ENCODE assay signal across 8 cellular contexts in genomic region chr1:77218477-77219165, GRCh38. TPM values are rescaled to one million over a fixed set of nuclear protein-coding genes. Genes with fewer than 3 reads are reported as not detected.
DNase-seq lines count a peak whose midpoint lies in the region; ATAC-seq and TF ChIP-seq lines count a peak whose summit lies in the region.

No MANE protein-coding gene starts in this region.

- peaks cover 3% of the 10 kb centered on the region for H3K36me3 ChIP-seq in CD4-positive, CD25-positive, alpha-beta regulatory T cell (ENCODE audit: control insufficient read depth, insufficient read depth, low read length)
- H3K36me3 ChIP-seq in neuronal stem cell (replicated peaks in 1 of 2; ENCODE audit: control insufficient read depth in 2 of 2, insufficient read depth in 2 of 2, low read length in 2 of 2) = peaks cover 0 to 19% of the 10 kb centered on the region in 2 donors

- no peak overlapping the region for H3K23ac ChIP-seq in neuronal stem cell (ENCODE audit: low read depth, low read length, poor library complexity)

- no CpG with 5 or more reads among the region's 12 CpGs for WGBS in neuronal stem cell (ENCODE audit: extremely low coverage in 2 of 2, insufficient read length in 2 of 2, insufficient replicate concordance in 1 of 2), 2 donors

- H3K27me3 ChIP-seq in CD4-positive, CD25-positive, alpha-beta regulatory T cell (ENCODE audit: control insufficient read depth, insufficient read depth, low read length) = no peaks in the 10 kb centered on the region
- H3K27me3 ChIP-seq in neuronal stem cell (ENCODE audit: control insufficient read depth in 3 of 3, insufficient read depth in 3 of 3, low read depth in 1 of 3, low read length in 3 of 3) = no peaks in the 10 kb centered on the region

- no peaks in the 10 kb centered on the region for H3K79me1 ChIP-seq in neuronal stem cell (ENCODE audit: low read depth, low read length)

- H3K14ac ChIP-seq in neuronal stem cell (ENCODE audit: low read length) = no peak overlapping the region

- peaks cover 19% of the 10 kb centered on the region for H3K4me1 ChIP-seq in CD4-positive, CD25-positive, alpha-beta regulatory T cell (ENCODE audit: control insufficient read depth, insufficient read depth, low read length, poor library complexity, severe bottlenecking)
- H3K4me1 ChIP-seq in neuronal stem cell (ENCODE audit: control insufficient read depth in 2 of 2, insufficient read depth in 1 of 2, low read depth in 1 of 2, low read length in 2 of 2) = peaks cover 0 to 2% of the 10 kb centered on the region in 2 donors

- H3K4me2 ChIP-seq in neuronal stem cell (ENCODE audit: insufficient read depth, low read length, poor library complexity, severe bottlenecking) = peak overlapping the region; percentile 56

- peaks cover 43 to 72% (median 62%) of the 10 kb centered on the region in 4 donors for H3K4me1 Mint-ChIP-seq in CD4-positive, CD25-positive, alpha-beta regulatory T cell
- H3K4me1 Mint-ChIP-seq in T-helper 17 cell = peaks cover 51% of the 10 kb centered on the region

- no peak overlapping the region for H4K8ac ChIP-seq in neuronal stem cell (ENCODE audit: low read depth, low read length)

- no peak for TF ChIP-seq CTCF in fibroblast of mammary gland (conservative IDR thresholded peaks at IDR 0.05; ENCODE audit: control insufficient read depth, insufficient read depth, low read depth, low read length)

- H2BK120ac ChIP-seq in neuronal stem cell (ENCODE audit: low read depth, low read length) = no peak overlapping the region

- peaks cover 15% of the 10 kb centered on the region for H3K36me3 Mint-ChIP-seq in CD4-positive, CD25-positive, alpha-beta regulatory T cell
- peaks cover 6% of the 10 kb centered on the region for H3K36me3 Mint-ChIP-seq in T-helper 17 cell (ENCODE audit: low read depth)

- H3K4me3 ChIP-seq in CD4-positive, CD25-positive, alpha-beta regulatory T cell (ENCODE audit: low read depth, low read length) = peak overlapping the region; percentile 97
- H3K4me3 ChIP-seq in fibroblast of mammary gland (ENCODE audit: control insufficient read depth, low read depth, low read length) (peak overlapping the region; percentile 86), neuronal stem cell (ENCODE audit: low read length in 2 of 2) (peak overlapping the region; percentile 86 to 98)

- no peak overlapping the region for H2BK15ac ChIP-seq in neuronal stem cell (ENCODE audit: low read length)

- peak overlapping the region; percentile 78 for H3K27ac ChIP-seq in CD4-positive, CD25-positive, alpha-beta regulatory T cell (ENCODE audit: insufficient read depth, low read length, poor library complexity, severe bottlenecking)
- peak overlapping the region; percentile 14 for H3K27ac ChIP-seq in neuronal stem cell (replicated peaks; ENCODE audit: low read length)

- H3K27me3 Mint-ChIP-seq in CD4-positive, CD25-positive, alpha-beta regulatory T cell = no peaks in the 10 kb centered on the region
- H3K27me3 Mint-ChIP-seq in T-helper 17 cell = no peaks in the 10 kb centered on the region

- H2BK5ac ChIP-seq in neuronal stem cell (ENCODE audit: low read length) = no peak overlapping the region

- peak overlapping the region; percentile 95 to 98 (median 96) for H3K27ac Mint-ChIP-seq in CD4-positive, CD25-positive, alpha-beta regulatory T cell
- H3K27ac Mint-ChIP-seq in T-helper 17 cell = peak overlapping the region; percentile 97

- H3K9me3 Mint-ChIP-seq in CD4-positive, CD25-positive, alpha-beta regulatory T cell = peaks cover 0 to 2% (median 0%) of the 10 kb centered on the region in 7 donors

- H3K4me3 Mint-ChIP-seq in CD4-positive, CD25-positive, alpha-beta regulatory T cell = peak overlapping the region; percentile 93 to 98 (median 97)
- peak overlapping the region; percentile 95 for H3K4me3 Mint-ChIP-seq in T-helper 17 cell

- peak overlapping the region; percentile 55 for H3K18ac ChIP-seq in neuronal stem cell (ENCODE audit: low read length)

- DNase-seq in CD4-positive, CD25-positive, alpha-beta regulatory T cell = no peak
- DNase-seq in T-helper 17 cell (no peak), fibroblast of mammary gland (ENCODE audit: low read depth) (peak; percentile 25), neuronal stem cell (ENCODE audit: low spot score) (no peak), KBM-7 (no peak)
- no peak for DNase-seq in activated CD8-positive, alpha-beta memory T cell treated with anti-CD3 and anti-CD28 coated beads, Interleukin-2, amount 50 U/mL, for 48 hours

- peak; percentile 38 to 45 for ATAC-seq in CD4-positive, CD25-positive, alpha-beta regulatory T cell (ENCODE audit: low read depth in 2 of 2)
- ATAC-seq in GM19351 (IDR thresholded peaks at IDR 0.05; ENCODE audit: unreplicated experiment) = peak; percentile 36
- ATAC-seq in HG03354 (IDR thresholded peaks at IDR 0.05; ENCODE audit: poor library complexity, severe bottlenecking, unreplicated experiment) = peak; percentile 43
- peak; percentile 51 for ATAC-seq in T-helper 17 cell

- in situ Hi-C loops in KBM-7 (cut with MboI; ENCODE audit: low pct_unique_long_range_greater_than_20kb, low sequenced_read_pairs) = no loop called here

- H2BK12ac ChIP-seq in neuronal stem cell (ENCODE audit: low read length) = no peak overlapping the region

- H2AK5ac ChIP-seq in neuronal stem cell (ENCODE audit: low read depth, low read length) = no peak overlapping the region

- peak overlapping the region; percentile 99 for H2AFZ ChIP-seq in neuronal stem cell (ENCODE audit: low read length)

- no peaks in the 10 kb centered on the region for H3K9me3 ChIP-seq in CD4-positive, CD25-positive, alpha-beta regulatory T cell (ENCODE audit: control insufficient read depth in 2 of 2, low read length in 2 of 2)
- H3K9me3 ChIP-seq in T-helper 17 cell (ENCODE audit: control insufficient read depth, low read length, poor library complexity, severe bottlenecking) (no peaks in the 10 kb centered on the region), neuronal stem cell (replicated peaks in 1 of 2; ENCODE audit: control insufficient read depth in 2 of 2, insufficient read depth in 1 of 2, low read depth in 1 of 2, low read length in 2 of 2) (peaks cover 0 to 6% of the 10 kb centered on the region in 2 donors)

- H3K4ac ChIP-seq in neuronal stem cell (ENCODE audit: low read length) = no peak overlapping the region

- peak overlapping the region; percentile 85 for H3K9ac ChIP-seq in neuronal stem cell (ENCODE audit: low read depth, low read length, poor library complexity)

- H4K91ac ChIP-seq in neuronal stem cell (ENCODE audit: low read depth, low read length, poor library complexity) = no peak overlapping the region

RNA-seq across cellular contexts. Expression of gene PIGK, which starts 0.6 kb away (rescaled TPM):
- total RNA-seq in CD4-positive, CD25-positive, alpha-beta regulatory T cell = 18.4 TPM
- polyA plus RNA-seq in CD4-positive, CD25-positive, alpha-beta regulatory T cell = 10 to 100 TPM; 55.4 to 68.9 (median 56.3) TPM
- total RNA-seq in T-helper 17 cell = 10 to 100 TPM; 15.6 to 16.6 TPM
- 16.1 TPM for polyA plus RNA-seq in neuronal stem cell (2013, experiment 1 of 2)
- 15.1 TPM for polyA plus RNA-seq in neuronal stem cell (2013, experiment 2 of 2)
